Comparison of ENCODE assay signal across 11 cellular contexts in the genomic region with DNA sequence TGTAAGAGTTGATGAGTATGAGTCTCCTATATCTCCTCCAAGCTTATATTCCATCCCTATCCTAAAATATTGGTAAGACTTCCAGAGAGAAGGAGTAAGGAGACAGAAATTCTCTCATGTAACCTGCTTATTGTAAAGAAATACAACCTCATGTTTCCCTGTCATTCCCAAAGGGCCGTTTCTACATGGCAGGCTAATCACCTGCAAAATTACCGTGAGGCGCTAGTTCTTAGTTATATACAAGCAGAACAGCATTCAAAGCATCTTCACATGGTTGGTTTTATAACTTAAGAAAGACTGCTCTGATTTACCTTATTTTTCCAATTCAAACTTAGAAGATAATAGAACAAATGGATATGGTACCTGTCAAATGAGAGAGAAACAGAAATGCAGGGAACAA.
"Had no signal": no experiment of that assay in that cellular context is flagged by ENCODE, and none has a peak within 500 bp of the region (broad histone marks: within the 10 kb centered on the region; RNA-seq: fewer than 3 reads in every experiment).

No MANE protein-coding gene starts in this region.

- H3K27me3 ChIP-seq: ascending aorta, body of pancreas, brain microvascular endothelial cell, breast epithelium, cardiac muscle cell had no signal

- ATAC-seq: activated naive CD4-positive, alpha-beta T cell treated with anti-CD3 and anti-CD28 coated beads, Interleukin-2, amount 50 U/mL, for 72 hours; activated naive CD8-positive, alpha-beta T cell treated with anti-CD3 and anti-CD28 coated beads, Interleukin-2, amount 50 U/mL, for 24 hours; activated T-cell treated with anti-CD3 and anti-CD28 coated beads, Interleukin-2, amount 50 U/mL, for 4 hours; activated T-cell treated with anti-CD3 and anti-CD28 coated beads, Interleukin-2, amount 50 U/mL, for 72 hours; activated T-helper 17 cell treated with anti-CD3 and anti-CD28 coated beads, Interleukin-2, amount 50 U/mL, for 72 hours; body of pancreas had no signal

- H3K27ac ChIP-seq: adrenal gland, ascending aorta, body of pancreas, brain microvascular endothelial cell, breast epithelium, cardiac muscle cell had no signal

- H3K4me3 ChIP-seq: adrenal gland, ascending aorta, body of pancreas, breast epithelium, cardiac muscle cell had no signal

- H3K36me3 ChIP-seq: adrenal gland, ascending aorta, brain microvascular endothelial cell, breast epithelium, cardiac muscle cell had no signal

- H3K9me3 ChIP-seq: adrenal gland, ascending aorta, body of pancreas, breast epithelium had no signal
